Comparison of ENCODE assay signal across 21 cellular contexts in the genomic region with DNA sequence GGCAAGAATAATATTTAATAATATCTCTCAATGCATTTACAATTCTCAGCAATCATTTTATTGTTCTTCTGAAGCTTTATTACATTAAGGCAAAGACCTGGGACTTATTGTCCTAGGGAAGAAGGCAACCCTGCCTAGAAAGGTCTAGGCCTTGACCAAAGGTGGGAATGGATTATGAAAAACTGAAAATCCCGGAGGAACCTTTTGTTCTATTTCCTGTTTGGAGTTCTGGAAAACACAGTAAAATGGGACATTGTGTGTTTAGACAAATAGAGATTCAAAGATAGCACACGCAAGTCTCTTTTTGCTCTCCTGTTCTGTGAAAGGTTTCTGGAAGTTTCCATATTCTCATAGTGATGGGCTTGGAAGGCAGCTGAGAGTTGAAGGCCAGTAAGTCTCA. TPM values are rescaled to one million over a fixed set of nuclear protein-coding genes. Genes with fewer than 3 reads are reported as not detected.
A peak's percentile ranks its signal among the peaks of the same experiment; 100 is the strongest.
DNase-seq lines count a peak whose midpoint lies in the region; ATAC-seq, FAIRE-seq and TF ChIP-seq lines count a peak whose summit lies in the region.
"Had no signal": no experiment of that assay in that cellular context is flagged by ENCODE, and none has a peak within 500 bp of the region (broad histone marks: within the 10 kb centered on the region; RNA-seq: fewer than 3 reads in every experiment).

No MANE protein-coding gene starts in this region.

- TF ChIP-seq POLR2A in right lobe of liver (IDR thresholded peaks at IDR 0.05) (no peak), ovary (IDR thresholded peaks at IDR 0.05) (no peak), upper lobe of left lung (IDR thresholded peaks at IDR 0.05) (no peak), GM12892 (IDR thresholded peaks at IDR 0.05; ENCODE audit: low read depth, low read length) (no peak)

- no peaks in the 10 kb centered on the region for H4K20me1 ChIP-seq in hepatocyte (ENCODE audit: insufficient read depth, poor library complexity, severe bottlenecking)

- H3K4me1 ChIP-seq in hepatocyte (ENCODE audit: insufficient read depth) (peaks cover 29% of the 10 kb centered on the region), right lobe of liver (peaks cover 0 to 57% (median 16%) of the 10 kb centered on the region in 4 donors), ovary (ENCODE audit: insufficient read depth) (no peaks in the 10 kb centered on the region), upper lobe of left lung (no peaks in the 10 kb centered on the region)

- no peaks in the 10 kb centered on the region for H3K9me3 ChIP-seq in hepatocyte (ENCODE audit: low read depth)
- H3K9me3 ChIP-seq in right lobe of liver, result no peaks in the 10 kb centered on the region
- H3K9me3 ChIP-seq in ovary, result no peaks in the 10 kb centered on the region
- no peaks in the 10 kb centered on the region for H3K9me3 ChIP-seq in upper lobe of left lung

- no peaks in the 10 kb centered on the region for H3K79me2 ChIP-seq in hepatocyte

- H3K4me2 ChIP-seq in hepatocyte, result no peak overlapping the region
- H3K4me2 ChIP-seq: GM23338 had no signal

- intact Hi-C loops in right lobe of liver (cut with DNase I), result no loop called here
- intact Hi-C loops in ovary (cut with DNase I), result no loop called here

- TF ChIP-seq EP300 in ovary (IDR thresholded peaks at IDR 0.05), result no peak
- no peak for TF ChIP-seq EP300 in upper lobe of left lung (IDR thresholded peaks at IDR 0.05)

- H3K36me3 ChIP-seq in hepatocyte (replicated peaks; ENCODE audit: insufficient read depth, low read depth), result no peaks in the 10 kb centered on the region
- H3K36me3 ChIP-seq in right lobe of liver, result no peaks in the 10 kb centered on the region
- H3K36me3 ChIP-seq in ovary, result no peaks in the 10 kb centered on the region
- H3K36me3 ChIP-seq in upper lobe of left lung, result no peaks in the 10 kb centered on the region

- H3K4me3 ChIP-seq in LNCaP clone FGC (ENCODE audit: low read depth, low read length), result no peak overlapping the region
- no peak overlapping the region for H3K4me3 ChIP-seq in hepatocyte
- no peak overlapping the region for H3K4me3 ChIP-seq in right lobe of liver
- no peak overlapping the region for H3K4me3 ChIP-seq in ovary
- no peak overlapping the region for H3K4me3 ChIP-seq in upper lobe of left lung
- H3K4me3 ChIP-seq: GM23338 had no signal

- WGBS in hepatocyte (ENCODE audit: low lambda C conversion rate, missing lambda C conversion rate), result 87% methylated on average over 2 of the region's 2 CpGs
- WGBS in right lobe of liver (ENCODE audit: insufficient coverage, low coverage, low lambda C conversion rate, missing lambda C conversion rate), result 36% methylated on average over 2 of the region's 2 CpGs
- WGBS in ovary, 3 donors, result 80 to 86% (median 84%) methylated on average over 2 of the region's 2 CpGs
- WGBS in upper lobe of left lung, 2 donors, result 69 to 75% methylated on average over 2 of the region's 2 CpGs

- TF ChIP-seq CTCF in 22Rv1 (IDR thresholded peaks at IDR 0.05), result no peak
- TF ChIP-seq CTCF in LNCaP clone FGC (IDR thresholded peaks at IDR 0.05; ENCODE audit: control insufficient read depth, extremely low read depth, insufficient read depth), result no peak
- TF ChIP-seq CTCF in hepatocyte (IDR thresholded peaks at IDR 0.05; ENCODE audit: poor library complexity), result no peak
- TF ChIP-seq CTCF in right lobe of liver (IDR thresholded peaks at IDR 0.05), result no peak
- TF ChIP-seq CTCF in ovary (IDR thresholded peaks at IDR 0.05), result no peak
- no peak for TF ChIP-seq CTCF in upper lobe of left lung (IDR thresholded peaks at IDR 0.05)

- H3K27ac ChIP-seq in 22Rv1 (peak overlapping the region; percentile 43), hepatocyte (peak overlapping the region; percentile 93), right lobe of liver (peak overlapping the region; percentile 71 to 83 (median 75)), ovary (no peak overlapping the region), upper lobe of left lung (no peak overlapping the region)

- FAIRE-seq in GM12892 (lab: Jason Lieb, UNC), result no peak
- FAIRE-seq: G401.6, GM19239 had no signal

- DNase-seq in LNCaP clone FGC (ENCODE audit: low read depth) (peak; percentile 27), hepatocyte (ENCODE audit: low spot score) (no peak), right lobe of liver (no peak), ovary (no peak), upper lobe of left lung (no peak), GM12892 (ENCODE audit: insufficient read length) (no peak)
- DNase-seq: 8988T; C1 segment of cervical spinal cord; CD4-positive, alpha-beta memory T cell; COR-L47; DMS153; DND-41; H9 had no signal

- no peak overlapping the region for H2AFZ ChIP-seq in hepatocyte

- ATAC-seq in right lobe of liver (peak in 3 of 4 donors; percentile 4 to 32 (median 9)), upper lobe of left lung (ENCODE audit: low FRiP score in 2 of 2) (no peak), HG03432 (IDR thresholded peaks at IDR 0.05; ENCODE audit: unreplicated experiment) (no peak)
- ATAC-seq: GM23338, HCT116 had no signal

- H3K27me3 ChIP-seq in hepatocyte (no peaks in the 10 kb centered on the region), right lobe of liver (no peaks in the 10 kb centered on the region), ovary (no peaks in the 10 kb centered on the region), upper lobe of left lung (no peaks in the 10 kb centered on the region)

- H3K9me2 ChIP-seq in hepatocyte (replicated peaks; ENCODE audit: insufficient read depth), result no peaks in the 10 kb centered on the region

RNA-seq across cellular contexts. Expression of a gene that starts 31.1 kb away (rescaled TPM):
- total RNA-seq in hepatocyte (41.8 and 45.2 TPM in 2 replicates), right lobe of liver (100 to 1,000 TPM; 223 to 648 (median 507) TPM), ovary (under 1 TPM in 3 of 7 donors, not detected in 4; 0.10 to 0.31 (median 0.12) TPM), upper lobe of left lung (1 to 10 TPM in 2 of 6 donors, not detected in 4; 1.7 to 3.3 TPM)
- polyA plus RNA-seq in hepatocyte (13.8 and 19.8 TPM in 2 replicates), ovary (not detected)
- polyA plus RNA-seq in GM12892 (2012; ENCODE audit: missing spikeins), result not detected
- total RNA-seq: H4 had no signal
- polyA plus RNA-seq: BJ had no signal

RNA-seq across cellular contexts. Expression of a gene that starts 44.7 kb away (rescaled TPM):
- total RNA-seq in hepatocyte, result 22.8 and 24.1 TPM in 2 replicates
- polyA plus RNA-seq in hepatocyte, result 23.1 and 23.7 TPM in 2 replicates
- total RNA-seq in right lobe of liver, result 1 to 10 TPM; 4.6 to 8.7 (median 6.7) TPM
- total RNA-seq in ovary, result 10 to 100 TPM; 13.1 to 16.9 (median 15.2) TPM
- 10 to 100 TPM in 1 of 2 donors, 1 to 10 TPM in 1; 9.2 to 12.9 TPM for polyA plus RNA-seq in ovary
- total RNA-seq in upper lobe of left lung, result 10 to 100 TPM in 2 of 6 donors, 1 to 10 TPM in 4; 3.9 to 13.4 (median 9.2) TPM
- 15.1 TPM for polyA plus RNA-seq in GM12892 (2012; ENCODE audit: missing spikeins)

RNA-seq across cellular contexts. Expression of a gene that starts 45.0 kb away (rescaled TPM):
- 50.0 and 60.3 TPM in 2 replicates for total RNA-seq in hepatocyte
- 11.1 and 13.6 TPM in 2 replicates for polyA plus RNA-seq in hepatocyte
- 1 to 10 TPM; 5.7 to 9.7 (median 8.2) TPM for total RNA-seq in right lobe of liver
- total RNA-seq in ovary, result 10 to 100 TPM; 14.9 to 30.5 (median 25.1) TPM
- 10 to 100 TPM; 11.3 to 25.4 TPM for polyA plus RNA-seq in ovary
- 10 to 100 TPM; 10.4 to 25.1 (median 13.4) TPM for total RNA-seq in upper lobe of left lung
- polyA plus RNA-seq in GM12892 (2012; ENCODE audit: missing spikeins), result 8.2 TPM

Comparison
In these comparisons a context has a peak if more than half of its experiments do, and no peak if none do; other contexts are left out.
1. H3K27ac ChIP-seq: peak in 22Rv1 (single experiment), hepatocyte (single experiment) and right lobe of liver (3 of 3); none in ovary (0 of 2) and upper lobe of left lung (0 of 4).
2. ATAC-seq: peak in right lobe of liver (3 of 4); none in upper lobe of left lung (0 of 2) and HG03432 (single experiment).